Comparison of ENCODE assay signal across 29 cellular contexts in the genomic region with DNA sequence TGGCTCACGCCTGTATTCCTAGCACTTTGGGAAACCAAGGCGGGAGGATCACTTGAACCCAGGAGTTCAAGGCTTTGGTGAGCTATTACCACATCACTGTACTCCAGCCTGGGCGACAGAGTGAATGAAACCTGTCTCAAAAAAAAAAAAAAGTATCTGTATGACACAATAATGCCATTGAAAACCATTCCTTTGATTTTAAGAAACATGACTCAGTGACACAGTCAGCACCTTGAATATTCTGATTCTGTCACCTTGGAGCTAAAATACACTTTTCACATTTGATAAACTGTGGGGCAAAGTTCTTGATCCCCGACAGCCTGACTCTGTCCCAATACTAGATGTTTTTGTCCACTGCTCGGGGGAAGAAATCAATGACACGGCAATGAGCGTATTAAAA. TPM values are rescaled to one million over a fixed set of nuclear protein-coding genes. Genes with fewer than 3 reads are reported as not detected.
"Had no signal": no experiment of that assay in that cellular context is flagged by ENCODE, and none has a peak within 500 bp of the region (broad histone marks: within the 10 kb centered on the region; RNA-seq: fewer than 3 reads in every experiment).

No MANE protein-coding gene starts in this region.

- H3K4me2 ChIP-seq: hepatocyte, smooth muscle cell had no signal

- H3K36me3 ChIP-seq: cardiac muscle cell, colonic mucosa, gastroesophageal sphincter, lower lobe of right lung, pancreas, right atrium auricular region, tibial nerve, WERI-Rb-1 had no signal

- FAIRE-seq: endometrium, pancreas had no signal

- DNase-seq: activated CD4-positive, alpha-beta T cell treated with anti-CD3 and anti-CD28 coated beads, Interleukin-2, amount 10 ng/mL, durations not matched to agents 24 days and 14 days; activated CD8-positive, alpha-beta memory T cell treated with anti-CD3 and anti-CD28 coated beads, Interleukin-2, amount 10 ng/mL, durations not matched to agents 7 days and 5 days; activated CD8-positive, alpha-beta T cell treated with anti-CD3 and anti-CD28 coated beads, Interleukin-2, amount 10 ng/mL, durations not matched to agents 7 days and 5 days; activated gamma-delta T cell treated with Interleukin-2 at 50 U/mL for 16 hours; anterior cingulate cortex; cerebellar nuclear complex; colonic mucosa; effector CD8-positive, alpha-beta T cell; erythroblast; lower lobe of right lung; mesenchymal stem cell; naive thymus-derived CD8-positive, alpha-beta T cell; nucleus accumbens; pancreas; psoas muscle; stimulated activated CD4-positive, alpha-beta T cell treated with anti-CD3 and anti-CD28 coated beads, Interleukin-1b, Interleukin-23, amount 100 ng/mL, for 48 hours; stimulated activated CD4-positive, alpha-beta T cell treated with anti-CD3 and anti-CD28 coated beads, Interleukin-4, amount 100 ng/mL, for 4 hours; stimulated activated CD8-positive, alpha-beta memory T cell treated with anti-CD3 and anti-CD28 coated beads, Interleukin-4, amount 100 ng/mL, for 48 hours; stimulated activated naive B cell treated with anti-CD40 and anti-IgM and Interleukin-4, amounts not matched to agents 10 μg/mL and 1 μg/mL and 100 μg/mL, for 72 hours; T-helper 17 cell; T1000; WERI-Rb-1 had no signal

- H3K4me1 ChIP-seq: colonic mucosa, gastroesophageal sphincter, lower lobe of right lung, pancreas, psoas muscle, right atrium auricular region, tibial nerve had no signal

- H3K4me3 ChIP-seq: cardiac muscle cell, colonic mucosa, gastroesophageal sphincter, hepatocyte, lower lobe of right lung, pancreas, psoas muscle, right atrium auricular region, smooth muscle cell, tibial nerve had no signal

- H2AFZ ChIP-seq: hepatocyte had no signal

- H3K9me3 ChIP-seq: colonic mucosa, lower lobe of right lung, pancreas, psoas muscle had no signal

- H3K27me3 ChIP-seq: cardiac muscle cell, colonic mucosa, hepatocyte, right atrium auricular region had no signal

- H3K79me2 ChIP-seq: hepatocyte had no signal

- H3K27ac ChIP-seq: cardiac muscle cell, colonic mucosa, gastroesophageal sphincter, hepatocyte, lower lobe of right lung, pancreas, psoas muscle, right atrium auricular region, tibial nerve, WERI-Rb-1 had no signal

- ATAC-seq: activated CD8-positive, alpha-beta memory T cell treated with anti-CD3 and anti-CD28 coated beads, Interleukin-2, amount 10 ng/mL, durations not matched to agents 7 days and 5 days; activated CD8-positive, alpha-beta T cell treated with anti-CD3 and anti-CD28 coated beads, Interleukin-2, amount 10 ng/mL, durations not matched to agents 7 days and 5 days; gastroesophageal sphincter; lower lobe of right lung; naive thymus-derived CD8-positive, alpha-beta T cell; pancreas; psoas muscle; stimulated activated naive B cell treated with anti-CD40 and anti-IgM and Interleukin-4, amounts not matched to agents 10 μg/mL and 1 μg/mL and 100 μg/mL, for 72 hours; T-helper 17 cell had no signal

RNA-seq across cellular contexts. Expression of a gene that starts 16.7 kb away (rescaled TPM):
- total RNA-seq: psoas muscle, right atrium auricular region had no signal
- polyA plus RNA-seq: cardiac muscle cell; naive thymus-derived CD8-positive, alpha-beta T cell had no signal

RNA-seq across cellular contexts. Expression of a gene that starts 42.2 kb away (rescaled TPM):
- total RNA-seq: smooth muscle cell had no signal
